ENCODE assay signal across 8 cellular contexts in the genomic region with DNA sequence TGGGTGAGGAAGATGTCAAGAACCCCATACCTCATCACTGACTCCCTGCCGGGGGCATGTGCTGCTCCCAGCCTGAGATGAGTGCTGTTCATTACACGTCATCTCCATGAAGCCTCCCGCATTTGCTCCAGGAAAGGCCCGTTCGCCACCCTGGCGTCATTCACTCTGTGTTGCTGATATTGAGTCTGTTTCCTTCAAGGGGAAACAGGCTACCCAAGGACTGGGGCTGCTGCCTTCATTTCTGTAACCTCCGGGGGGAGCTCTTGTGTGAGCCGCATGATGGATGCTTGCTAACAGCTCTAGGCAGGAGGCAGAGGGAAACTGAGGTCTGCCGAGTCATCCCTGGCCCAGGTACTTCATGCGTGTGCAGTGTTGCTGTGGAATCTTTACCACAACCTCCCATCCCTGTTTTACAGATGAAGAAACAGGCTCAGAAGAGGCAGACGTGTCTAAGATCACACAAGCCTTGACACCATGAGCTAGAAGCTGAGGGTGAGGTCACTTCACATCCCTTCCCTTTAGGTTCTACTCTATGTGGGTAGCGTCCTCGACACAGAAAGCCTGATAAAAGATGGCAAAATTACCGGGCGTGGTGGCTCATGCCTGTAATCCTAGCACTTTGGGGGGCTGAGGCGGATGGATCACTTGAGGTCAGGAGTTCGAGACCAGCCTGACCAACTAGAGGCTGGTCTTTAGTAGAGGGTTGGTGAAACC. TPM values are rescaled to one million over a fixed set of nuclear protein-coding genes. Genes with fewer than 3 reads are reported as not detected.
DNase-seq lines count a peak whose midpoint lies in the region; ATAC-seq and TF ChIP-seq lines count a peak whose summit lies in the region.

No MANE protein-coding gene starts in this region.

- peaks cover 34% of the 10 kb centered on the region for H3K4me1 Mint-ChIP-seq in activated CD4-positive, alpha-beta T cell treated with anti-CD3 and anti-CD28 coated beads, Interleukin-2, amount 10 ng/mL, durations not matched to agents 24 days and 14 days

- peaks cover 21% of the 10 kb centered on the region for H3K36me3 Mint-ChIP-seq in activated CD4-positive, alpha-beta T cell treated with anti-CD3 and anti-CD28 coated beads, Interleukin-2, amount 10 ng/mL, durations not matched to agents 24 days and 14 days (ENCODE audit: low read depth)

- peaks cover 39 to 76% of the 10 kb centered on the region in 2 donors for H3K4me1 ChIP-seq in left lung

- no peaks in the 10 kb centered on the region for H3K27me3 ChIP-seq in left lung

- no peaks in the 10 kb centered on the region for H3K36me3 ChIP-seq in left lung

- H3K4me3 Mint-ChIP-seq in activated CD4-positive, alpha-beta T cell treated with anti-CD3 and anti-CD28 coated beads, Interleukin-2, amount 10 ng/mL, durations not matched to agents 24 days and 14 days: peak overlapping the region; percentile 63

- no peaks in the 10 kb centered on the region for H3K9me3 Mint-ChIP-seq in activated CD4-positive, alpha-beta T cell treated with anti-CD3 and anti-CD28 coated beads, Interleukin-2, amount 10 ng/mL, durations not matched to agents 24 days and 14 days

- H3K9me3 ChIP-seq in left lung: no peaks in the 10 kb centered on the region

- H3K27me3 Mint-ChIP-seq in activated CD4-positive, alpha-beta T cell treated with anti-CD3 and anti-CD28 coated beads, Interleukin-2, amount 10 ng/mL, durations not matched to agents 24 days and 14 days: no peaks in the 10 kb centered on the region

- peak overlapping the region; percentile 32 for H3K27ac Mint-ChIP-seq in activated CD4-positive, alpha-beta T cell treated with anti-CD3 and anti-CD28 coated beads, Interleukin-2, amount 10 ng/mL, durations not matched to agents 24 days and 14 days

- ATAC-seq in GM18502 (IDR thresholded peaks at IDR 0.05; ENCODE audit: poor library complexity, unreplicated experiment): no peak
- ATAC-seq in left lung: no peak

- no peak overlapping the region for H3K4me3 ChIP-seq in left lung

- intact Hi-C loops in activated CD4-positive, alpha-beta T cell treated with anti-CD3 and anti-CD28 coated beads, Interleukin-2, amount 10 ng/mL, durations not matched to agents 24 days and 14 days (cut with micrococcal nuclease): loop anchor here (10.0 kb wide), 1 partner anchor 351 kb away; the partner anchor contains the start of gene BCKDK
- intact Hi-C loops in left lung (cut with DNase I): no loop called here

- H3K27ac ChIP-seq in epithelial cell of prostate (peak overlapping the region; percentile 97), left lung (no peak overlapping the region)

- no peak for TF ChIP-seq CTCF in left lung (IDR thresholded peaks at IDR 0.05)

- peak; percentile 78 for DNase-seq in activated CD4-positive, alpha-beta T cell treated with anti-CD3 and anti-CD28 coated beads, Interleukin-2, amount 10 ng/mL, durations not matched to agents 24 days and 14 days
- no peak for DNase-seq in activated CD4-positive, alpha-beta T cell treated with anti-CD3 and anti-CD28 coated beads, Interleukin-2, amount 50 U/mL, for 1 hour
- DNase-seq in RKO (ENCODE audit: low spot score): peak; percentile 32
- DNase-seq in epithelial cell of prostate (ENCODE audit: low read depth, low spot score): no peak
- DNase-seq in stimulated activated CD8-positive, alpha-beta memory T cell treated with anti-CD3 and anti-CD28 coated beads, Interleukin-4, amount 100 ng/mL, for 48 hours: peak; percentile 63
- DNase-seq in 8988T: no peak
- no peak for DNase-seq in left lung

RNA-seq across cellular contexts. Expression of gene ARMC5, which starts 3.5 kb away (rescaled TPM):
- 9.9 and 10.5 TPM in 2 replicates for total RNA-seq in activated CD4-positive, alpha-beta T cell treated with anti-CD3 and anti-CD28 coated beads, Interleukin-2, amount 10 ng/mL, durations not matched to agents 24 days and 14 days
- 10 to 100 TPM in 1 of 2 donors, 1 to 10 TPM in 1; 8.5 to 10.1 TPM for total RNA-seq in left lung

RNA-seq across cellular contexts. Expression of gene ZNF843, which starts 13.2 kb away (rescaled TPM):
- total RNA-seq in activated CD4-positive, alpha-beta T cell treated with anti-CD3 and anti-CD28 coated beads, Interleukin-2, amount 10 ng/mL, durations not matched to agents 24 days and 14 days: 0.09 and 0.16 TPM in 2 replicates
- total RNA-seq in left lung: 1 to 10 TPM; 1.5 to 1.6 TPM

RNA-seq across cellular contexts. Expression of gene TGFB1I1, which starts 16.2 kb away (rescaled TPM):
- total RNA-seq in activated CD4-positive, alpha-beta T cell treated with anti-CD3 and anti-CD28 coated beads, Interleukin-2, amount 10 ng/mL, durations not matched to agents 24 days and 14 days: 0.49 and 1.5 TPM in 2 replicates
- 10 to 100 TPM; 49.3 to 70.3 TPM for total RNA-seq in left lung

RNA-seq across cellular contexts. Expression of gene SLC5A2, which starts 27.2 kb away (rescaled TPM):
- total RNA-seq in activated CD4-positive, alpha-beta T cell treated with anti-CD3 and anti-CD28 coated beads, Interleukin-2, amount 10 ng/mL, durations not matched to agents 24 days and 14 days: not detected in 2 replicates
- total RNA-seq in left lung: 1 to 10 TPM in 1 of 2 donors, under 1 TPM in 1; 0.92 to 1.4 TPM

RNA-seq across cellular contexts. Expression of gene COX6A2, which starts 27.6 kb away (rescaled TPM):
- total RNA-seq in activated CD4-positive, alpha-beta T cell treated with anti-CD3 and anti-CD28 coated beads, Interleukin-2, amount 10 ng/mL, durations not matched to agents 24 days and 14 days: not detected in 2 replicates
- under 1 TPM in 1 of 2 donors, not detected in 1; 0.67 TPM for total RNA-seq in left lung

Comparison
In these comparisons a context has a peak if more than half of its experiments do, and no peak if none do; other contexts are left out.
1. DNase-seq: peak in activated CD4-positive, alpha-beta T cell treated with anti-CD3 and anti-CD28 coated beads, Interleukin-2, amount 10 ng/mL, durations not matched to agents 24 days and 14 days (single experiment), RKO (single experiment) and stimulated activated CD8-positive, alpha-beta memory T cell treated with anti-CD3 and anti-CD28 coated beads, Interleukin-4, amount 100 ng/mL, for 48 hours (single experiment); none in activated CD4-positive, alpha-beta T cell treated with anti-CD3 and anti-CD28 coated beads, Interleukin-2, amount 50 U/mL, for 1 hour (single experiment), epithelial cell of prostate (single experiment), 8988T (single experiment) and left lung (0 of 2).
2. RNA of gene TGFB1I1, which starts 16.2 kb away (total RNA-seq): 49.3 to 70.3 TPM in left lung; 0.49 to 1.5 TPM in activated CD4-positive, alpha-beta T cell treated with anti-CD3 and anti-CD28 coated beads, Interleukin-2, amount 10 ng/mL, durations not matched to agents 24 days and 14 days; every median in the first group is over 10 times any median in the second.